In genomic region chr7:156994417-156994816, GRCh38 we compare ENCODE assay signal across 3 cellular contexts.
TF ChIP-seq lines count a peak whose summit lies in the region.

No MANE protein-coding gene starts in this region.

TF ChIP-seq in SK-N-SH, 30 proteins besides CTCF, POLR2A, EP300 and RAD21 (continued from another document):
- no peak for TF ChIP-seq GABPA (IDR thresholded peaks at IDR 0.05; ENCODE audit: low read depth)
- TF ChIP-seq CHD2 (IDR thresholded peaks at IDR 0.05; ENCODE audit: low read length, partially characterized antibody), result no peak
- TF ChIP-seq PBX3 (IDR thresholded peaks at IDR 0.05), result no peak
- no peak for TF ChIP-seq MAX (IDR thresholded peaks at IDR 0.05; ENCODE audit: low read depth)
- TF ChIP-seq TCF12 (IDR thresholded peaks at IDR 0.05), result no peak
- TF ChIP-seq RCOR1 (IDR thresholded peaks at IDR 0.05; ENCODE audit: low read length), result no peak

TF ChIP-seq in SK-N-SH treated with all-trans-retinoic acid at 6 μM for 48 hours, 23 proteins besides CTCF, POLR2A, EP300 and RAD21 (continued from another document):
- no peak for TF ChIP-seq TSHZ2 (CRISPR knock-in tag; IDR thresholded peaks at IDR 0.05)
- TF ChIP-seq ZNF565 (CRISPR knock-in tag; conservative IDR thresholded peaks at IDR 0.05; ENCODE audit: low read depth), result no peak
- no peak for TF ChIP-seq ZNF70 (CRISPR knock-in tag; IDR thresholded peaks at IDR 0.05)
- no peak for TF ChIP-seq PPARA (CRISPR knock-in tag; IDR thresholded peaks at IDR 0.05; ENCODE audit: borderline replicate concordance)
- no peak for TF ChIP-seq CSDC2 (CRISPR knock-in tag; IDR thresholded peaks at IDR 0.05)
- TF ChIP-seq TOX (CRISPR knock-in tag; IDR thresholded peaks at IDR 0.05; ENCODE audit: borderline replicate concordance), result no peak
- no peak for TF ChIP-seq PATZ1 (CRISPR knock-in tag; IDR thresholded peaks at IDR 0.05; ENCODE audit: borderline replicate concordance)

TF ChIP-seq in HEK293, 187 proteins besides CTCF, POLR2A, EP300 and RAD21 (continued from another document):
- TF ChIP-seq HIC1 (tag by site-specific recombination; IDR thresholded peaks at IDR 0.05), result no peak
- 0 out of 2 replicates have a peak, but pooled peaks have one; percentile 47 for TF ChIP-seq ZNF121 (tag by site-specific recombination; IDR thresholded peaks at IDR 0.05)
- TF ChIP-seq ZBTB20 (tag by site-specific recombination; IDR thresholded peaks at IDR 0.05), result no peak
- TF ChIP-seq ZBTB44 (tag by site-specific recombination; IDR thresholded peaks at IDR 0.05), result peak; percentile 60; the same call in 1 of the 2 replicates
- no peak for TF ChIP-seq ZFHX2 (tag by site-specific recombination; conservative IDR thresholded peaks at IDR 0.05)
- no peak for TF ChIP-seq ZNF248 (tag by site-specific recombination; IDR thresholded peaks at IDR 0.05)
- TF ChIP-seq ZNF214 (tag by site-specific recombination; IDR thresholded peaks at IDR 0.05; ENCODE audit: borderline replicate concordance), result no peak
- TF ChIP-seq ZNF776 (tag by site-specific recombination; IDR thresholded peaks at IDR 0.05; ENCODE audit: borderline replicate concordance), result no peak
